ENCODE assay signal across 8 cellular contexts in the genomic region with DNA sequence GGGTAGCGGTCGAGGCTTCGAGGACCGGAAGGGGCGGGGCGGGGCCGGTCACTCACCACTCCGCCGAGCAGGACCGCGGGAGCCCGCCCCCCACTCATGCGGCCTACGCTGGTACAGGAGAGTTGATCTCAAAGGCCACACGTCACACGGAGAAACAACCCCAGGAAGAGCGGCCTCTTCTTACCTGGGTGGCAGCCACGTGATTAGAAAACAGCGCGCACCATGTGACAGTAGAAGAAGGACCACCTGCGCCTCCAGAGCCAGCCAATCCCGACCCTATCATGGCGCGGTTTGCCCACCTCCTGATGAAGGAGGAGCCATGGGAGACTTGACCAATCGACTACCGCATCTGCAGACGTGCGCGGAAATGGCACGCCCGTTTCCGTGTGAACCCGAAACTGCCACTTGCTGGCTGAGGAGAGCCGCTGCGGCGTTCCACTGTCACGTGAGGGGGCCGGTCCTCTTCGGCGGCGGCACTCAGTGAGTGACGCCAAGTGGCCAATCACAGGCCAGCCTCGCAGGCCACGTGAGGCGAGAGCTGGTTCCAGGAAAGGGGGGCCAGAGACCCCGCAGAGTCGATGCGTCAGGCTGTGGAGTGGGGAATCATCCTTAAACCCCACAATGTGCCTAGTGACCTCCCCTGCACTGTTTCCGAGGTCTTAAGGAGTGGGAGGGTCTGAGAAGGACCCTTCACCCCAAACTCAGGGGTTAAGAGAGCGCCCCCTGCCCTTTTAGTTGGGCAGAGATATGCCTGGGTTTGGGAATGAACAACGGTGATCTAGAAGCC. TPM values are rescaled to one million over a fixed set of nuclear protein-coding genes. Genes with fewer than 3 reads are reported as not detected.
A peak's percentile ranks its signal among the peaks of the same experiment; 100 is the strongest.
DNase-seq lines count a peak whose midpoint lies in the region; FAIRE-seq and TF ChIP-seq lines count a peak whose summit lies in the region.

A gene with protein sequence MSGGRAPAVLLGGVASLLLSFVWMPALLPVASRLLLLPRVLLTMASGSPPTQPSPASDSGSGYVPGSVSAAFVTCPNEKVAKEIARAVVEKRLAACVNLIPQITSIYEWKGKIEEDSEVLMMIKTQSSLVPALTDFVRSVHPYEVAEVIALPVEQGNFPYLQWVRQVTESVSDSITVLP (minus strand): TSS at position 205 of the 787 bp plus-strand sequence. CDS start 107 bp downstream, at position 98.

- H3K4me2 ChIP-seq in MM.1S (ENCODE audit: low read depth, low read length) (peak within 1 kb of the TSS; percentile 92), neural progenitor cell (peak within 1 kb of the TSS; percentile 88)

- H3K36me3 Mint-ChIP-seq in neural progenitor cell: peaks cover 19% of the 10 kb centered on the region

- H3K36me3 ChIP-seq in HAP-1 (replicated peaks): peaks cover 25% of the 10 kb centered on the region
- 0 out of 2 replicates have a peak, but pooled peaks cover 3% of the 10 kb centered on the region for H3K36me3 ChIP-seq in MM.1S (replicated peaks; ENCODE audit: insufficient read depth, low read length)
- no peaks in the 10 kb centered on the region for H3K36me3 ChIP-seq in neural progenitor cell
- peaks cover 0 to 36% (median 30%) of the 10 kb centered on the region in 5 donors for H3K36me3 ChIP-seq in subcutaneous abdominal adipose tissue (ENCODE audit: control insufficient read depth in 5 of 5, insufficient read depth in 5 of 5, low read length in 5 of 5)

- H3K9me3 ChIP-seq in HAP-1 (no peaks in the 10 kb centered on the region), MM.1S (replicated peaks; ENCODE audit: insufficient read depth, low read length) (no peaks in the 10 kb centered on the region), neural progenitor cell (ENCODE audit: low read depth) (no peaks in the 10 kb centered on the region), subcutaneous abdominal adipose tissue (ENCODE audit: control insufficient read depth in 5 of 5, low read length in 5 of 5) (no peaks in the 10 kb centered on the region)

- H3K4me1 Mint-ChIP-seq in neural progenitor cell: peaks cover 64% of the 10 kb centered on the region

- H3K27ac Mint-ChIP-seq in neural progenitor cell: peak within 1 kb of the TSS; percentile 96

- H3K4me3 ChIP-seq in HAP-1 (peak within 1 kb of the TSS; percentile 55), MM.1S (ENCODE audit: low read length) (peak within 1 kb of the TSS; percentile 89), foreskin fibroblast (ENCODE audit: low read depth in 1 of 2, low read length in 2 of 2) (peak within 1 kb of the TSS; percentile 74 to 89), neural progenitor cell (peak within 1 kb of the TSS; percentile 84), subcutaneous abdominal adipose tissue (ENCODE audit: low read depth in 1 of 5, low read length in 5 of 5) (peak within 1 kb of the TSS; percentile 71 to 86 (median 80))

- H3K9ac ChIP-seq in MM.1S (ENCODE audit: low read length) (peak within 1 kb of the TSS; percentile 89), neural progenitor cell (peak within 1 kb of the TSS; percentile 67), subcutaneous abdominal adipose tissue (ENCODE audit: low read length in 5 of 5) (peak within 1 kb of the TSS; percentile 53 to 82 (median 77))

- H3F3A ChIP-seq in MM.1S (ENCODE audit: insufficient read depth, low read length) (peaks cover 20% of the 10 kb centered on the region; the same call in 1 of the 2 replicates), neural progenitor cell (ENCODE audit: low read depth) (peaks cover 42% of the 10 kb centered on the region)

- in situ Hi-C loops in HAP-1 (cut with MboI; ENCODE audit: low sequenced_read_pairs): no loop called here

- H3K4me1 ChIP-seq in HAP-1 (peaks cover 17% of the 10 kb centered on the region), MM.1S (ENCODE audit: low read length) (peaks cover 23% of the 10 kb centered on the region), neural progenitor cell (peaks cover 33% of the 10 kb centered on the region), subcutaneous abdominal adipose tissue (ENCODE audit: control insufficient read depth in 5 of 5, insufficient read depth in 5 of 5, low read length in 5 of 5) (peaks cover 10 to 41% (median 37%) of the 10 kb centered on the region in 5 donors)

- H3K27ac ChIP-seq in MM.1S (ENCODE audit: low read length) (peak within 1 kb of the TSS; percentile 88), neural progenitor cell (peak within 1 kb of the TSS; percentile 84), subcutaneous abdominal adipose tissue (ENCODE audit: low read depth, low read length) (peak within 1 kb of the TSS; percentile 76)

- FAIRE-seq in G401.6 (lab: Jason Lieb, UNC): peak; percentile 99

- peaks cover 4% of the 10 kb centered on the region for H3K27me3 Mint-ChIP-seq in neural progenitor cell (ENCODE audit: insufficient read depth, low read depth)

- no peaks in the 10 kb centered on the region for H3K9me2 ChIP-seq in MM.1S (replicated peaks; ENCODE audit: insufficient read depth, low read length)

- DNase-seq in HAP-1 (ENCODE audit: low spot score in 2 of 2): peak; percentile 96 to 99
- DNase-seq in MM.1S: peak; percentile 100
- peak; percentile 98 for DNase-seq in SIG-M5 treated with dmso at 0.1 percent for 504 hours (lab: John Stamatoyannopoulos, UW; ENCODE audit: unreplicated experiment)
- peak; percentile 97 for DNase-seq in activated gamma-delta T cell treated with anti-CD3 and anti-CD28 coated beads, Interleukin-2, amount 50 U/mL, for 16 hours (ENCODE audit: low read depth)
- DNase-seq in foreskin fibroblast: peak; percentile 100
- DNase-seq in neural progenitor cell (ENCODE audit: low spot score): peak; percentile 99

- peaks cover 16% of the 10 kb centered on the region for H3K27me3 ChIP-seq in HAP-1 (ENCODE audit: low read depth)
- peaks cover 23% of the 10 kb centered on the region for H3K27me3 ChIP-seq in MM.1S (replicated peaks; ENCODE audit: insufficient read depth, low read length)
- no peaks in the 10 kb centered on the region for H3K27me3 ChIP-seq in neural progenitor cell
- peaks cover 0 to 3% (median 0%) of the 10 kb centered on the region in 5 donors for H3K27me3 ChIP-seq in subcutaneous abdominal adipose tissue (ENCODE audit: control insufficient read depth in 5 of 5, insufficient read depth in 4 of 5, low read length in 5 of 5)

- H4K20me1 ChIP-seq in MM.1S (ENCODE audit: insufficient read depth, low read length) (no peaks in the 10 kb centered on the region), neural progenitor cell (ENCODE audit: low read depth) (peaks cover 20% of the 10 kb centered on the region)

- H2AFZ ChIP-seq in MM.1S (ENCODE audit: low read length): peak within 1 kb of the TSS; percentile 76
- H2AFZ ChIP-seq in neural progenitor cell (replicated peaks): peak within 1 kb of the TSS; percentile 70

- no peaks in the 10 kb centered on the region for H3K9me3 Mint-ChIP-seq in neural progenitor cell

- peak within 1 kb of the TSS; percentile 96 for H3K4me3 Mint-ChIP-seq in neural progenitor cell

- H3K79me2 ChIP-seq in MM.1S (ENCODE audit: low read length): peaks cover 28% of the 10 kb centered on the region
- peaks cover 66% of the 10 kb centered on the region for H3K79me2 ChIP-seq in neural progenitor cell (ENCODE audit: low read depth)

- TF ChIP-seq CTCF in MM.1S (IDR thresholded peaks at IDR 0.05; ENCODE audit: low read length): peak; percentile 61
- peak; percentile 6 for TF ChIP-seq CTCF in foreskin fibroblast (IDR thresholded peaks at IDR 0.05; ENCODE audit: low read depth, low read length)
- peak; percentile 68 for TF ChIP-seq CTCF in neural progenitor cell (IDR thresholded peaks at IDR 0.05)

RNA-seq across cellular contexts. Expression of the gene that starts here (rescaled TPM):
- total RNA-seq in neural progenitor cell (ENCODE audit: low replicate concordance): 118 and 186 TPM in 2 replicates

Comparison
In these comparisons a context has a peak if more than half of its experiments do, and no peak if none do; other contexts are left out.
1. Peak in every context shown above with its lines: DNase-seq, H3K4me3 ChIP-seq and H3K27ac ChIP-seq.
2. CTCF ChIP-seq: peak in every context shown above with its lines; median percentile 68 in neural progenitor cell; 61 in MM.1S; 6 in foreskin fibroblast.